22 cellular contexts compared by ENCODE assay signal in the genomic region with DNA sequence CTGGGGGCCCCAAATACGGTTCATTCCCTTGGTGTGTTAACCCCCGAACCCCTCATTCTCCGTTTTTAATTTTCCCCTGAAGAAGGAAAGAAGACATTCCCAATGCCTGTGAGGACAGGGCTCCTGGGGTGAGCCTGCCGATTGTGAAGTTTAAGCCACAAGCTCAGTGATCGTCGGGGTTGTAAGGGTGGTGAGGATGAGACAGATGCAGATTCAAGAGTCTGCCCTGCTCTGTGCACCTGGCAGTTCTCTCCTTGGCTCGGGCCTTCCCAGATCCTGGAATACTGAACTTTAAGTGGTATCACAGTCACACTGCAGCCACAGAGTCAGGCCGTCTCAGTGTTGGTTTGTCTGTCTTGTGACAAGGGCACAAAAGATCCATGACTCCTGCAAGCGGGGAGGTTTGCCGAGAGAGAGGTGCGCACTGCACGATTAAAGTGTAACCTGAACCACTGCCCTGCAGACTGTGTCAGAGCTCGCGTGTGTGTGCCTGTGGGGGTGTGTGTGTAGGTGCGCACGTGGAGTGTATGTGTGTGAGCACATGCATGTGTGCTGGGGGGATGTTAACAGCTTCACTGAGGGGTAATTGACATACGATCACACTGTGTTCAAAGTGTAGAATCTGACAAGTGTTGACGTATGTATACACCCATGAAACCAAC. TPM values are rescaled to one million over a fixed set of nuclear protein-coding genes. Genes with fewer than 3 reads are reported as not detected.
DNase-seq lines count a peak whose midpoint lies in the region; ATAC-seq, FAIRE-seq and TF ChIP-seq lines count a peak whose summit lies in the region.
"Had no signal": no experiment of that assay in that cellular context is flagged by ENCODE, and none has a peak within 500 bp of the region (broad histone marks: within the 10 kb centered on the region; RNA-seq: fewer than 3 reads in every experiment).

No MANE protein-coding gene starts in this region.

- intact Hi-C loops in uterus (cut with DNase I; ENCODE audit: low total_unique reads) = no loop called here

- H3K36me3 ChIP-seq in neuronal stem cell (replicated peaks in 1 of 2; ENCODE audit: control insufficient read depth in 2 of 2, insufficient read depth in 2 of 2, low read length in 2 of 2) (no peaks in the 10 kb centered on the region), uterus (no peaks in the 10 kb centered on the region)
- H3K36me3 ChIP-seq: Peyer's patch, SJSA1 had no signal

- peaks cover 16% of the 10 kb centered on the region for H3K27me3 ChIP-seq in foreskin keratinocyte
- H3K27me3 ChIP-seq in neuronal stem cell (ENCODE audit: control insufficient read depth in 3 of 3, insufficient read depth in 3 of 3, low read depth in 1 of 3, low read length in 3 of 3) = no peaks in the 10 kb centered on the region
- no peaks in the 10 kb centered on the region for H3K27me3 ChIP-seq in uterus
- H3K27me3 ChIP-seq: Peyer's patch, SJSA1 had no signal

- no peaks in the 10 kb centered on the region for H3K79me1 ChIP-seq in neuronal stem cell (ENCODE audit: low read depth, low read length)

- no peak overlapping the region for H4K8ac ChIP-seq in neuronal stem cell (ENCODE audit: low read depth, low read length)

- peak overlapping the region; percentile 46 for H3K9ac ChIP-seq in neuronal stem cell (ENCODE audit: low read depth, low read length, poor library complexity)

- no peak overlapping the region for H2BK12ac ChIP-seq in neuronal stem cell (ENCODE audit: low read length)

- H3K36me3 Mint-ChIP-seq in activated CD8-positive, alpha-beta memory T cell treated with anti-CD3 and anti-CD28 coated beads, Interleukin-2, amount 10 ng/mL, durations not matched to agents 7 days and 5 days = no peaks in the 10 kb centered on the region
- no peaks in the 10 kb centered on the region for H3K36me3 Mint-ChIP-seq in type B pancreatic cell

- H3K4me1 Mint-ChIP-seq in activated CD8-positive, alpha-beta memory T cell treated with anti-CD3 and anti-CD28 coated beads, Interleukin-2, amount 10 ng/mL, durations not matched to agents 7 days and 5 days = no peaks in the 10 kb centered on the region
- H3K4me1 Mint-ChIP-seq in type B pancreatic cell (ENCODE audit: unreplicated experiment) = peaks cover 16% of the 10 kb centered on the region

- H2AK5ac ChIP-seq in neuronal stem cell (ENCODE audit: low read depth, low read length) = no peak overlapping the region

- no peak overlapping the region for H3K23ac ChIP-seq in neuronal stem cell (ENCODE audit: low read depth, low read length, poor library complexity)

- TF ChIP-seq POLR2A in uterus (IDR thresholded peaks at IDR 0.05) = no peak

- no peak overlapping the region for H2BK120ac ChIP-seq in neuronal stem cell (ENCODE audit: low read depth, low read length)

- H3K14ac ChIP-seq in neuronal stem cell (ENCODE audit: low read length) = no peak overlapping the region

- no peak for FAIRE-seq in GM19239 (lab: Jason Lieb, UNC)
- FAIRE-seq: GM12878 had no signal

- H3K27me3 Mint-ChIP-seq in activated CD8-positive, alpha-beta memory T cell treated with anti-CD3 and anti-CD28 coated beads, Interleukin-2, amount 10 ng/mL, durations not matched to agents 7 days and 5 days = peaks cover 17% of the 10 kb centered on the region
- no peaks in the 10 kb centered on the region for H3K27me3 Mint-ChIP-seq in type B pancreatic cell

- CTCF ChIA-PET in activated CD8-positive, alpha-beta memory T cell treated with anti-CD3 and anti-CD28 coated beads, Interleukin-2, amount 10 ng/mL, durations not matched to agents 7 days and 5 days (lab: Charles Lee) = no interaction called here

- no peak overlapping the region for H2BK5ac ChIP-seq in neuronal stem cell (ENCODE audit: low read length)

- no peaks in the 10 kb centered on the region for H3K4me1 ChIP-seq in foreskin keratinocyte
- H3K4me1 ChIP-seq in neuronal stem cell (ENCODE audit: control insufficient read depth in 2 of 2, insufficient read depth in 1 of 2, low read depth in 1 of 2, low read length in 2 of 2) = peaks cover 0 to 5% of the 10 kb centered on the region in 2 donors
- no peaks in the 10 kb centered on the region for H3K4me1 ChIP-seq in uterus
- H3K4me1 ChIP-seq: Caco-2, Peyer's patch, SJSA1 had no signal

- WGBS in neuronal stem cell (ENCODE audit: extremely low coverage in 2 of 2, insufficient read length in 2 of 2, insufficient replicate concordance in 1 of 2), 2 donors = no CpG with 5 or more reads among the region's 18 CpGs

- no peak for ATAC-seq in activated CD8-positive, alpha-beta memory T cell treated with anti-CD3 and anti-CD28 coated beads, Interleukin-2, amount 10 ng/mL, durations not matched to agents 7 days and 5 days
- peak; percentile 18 for ATAC-seq in foreskin keratinocyte
- ATAC-seq: GM12878 had no signal

- H3K4me3 Mint-ChIP-seq in activated CD8-positive, alpha-beta memory T cell treated with anti-CD3 and anti-CD28 coated beads, Interleukin-2, amount 10 ng/mL, durations not matched to agents 7 days and 5 days = no peak overlapping the region
- H3K4me3 Mint-ChIP-seq in type B pancreatic cell = peak overlapping the region; percentile 40
- H3K4me3 Mint-ChIP-seq: CD4-positive, alpha-beta T cell had no signal

- no peak for TF ChIP-seq CTCF in foreskin keratinocyte (conservative IDR thresholded peaks at IDR 0.05)
- no peak for TF ChIP-seq CTCF in type B pancreatic cell (conservative IDR thresholded peaks at IDR 0.05)
- TF ChIP-seq CTCF in uterus (IDR thresholded peaks at IDR 0.05) = no peak

- no peak overlapping the region for H3K4me2 ChIP-seq in neuronal stem cell (ENCODE audit: insufficient read depth, low read length, poor library complexity, severe bottlenecking)

- no peak overlapping the region for H4K91ac ChIP-seq in neuronal stem cell (ENCODE audit: low read depth, low read length, poor library complexity)

- H3K9me3 Mint-ChIP-seq in activated CD8-positive, alpha-beta memory T cell treated with anti-CD3 and anti-CD28 coated beads, Interleukin-2, amount 10 ng/mL, durations not matched to agents 7 days and 5 days (ENCODE audit: low read depth) = no peaks in the 10 kb centered on the region
- H3K9me3 Mint-ChIP-seq in type B pancreatic cell = no peaks in the 10 kb centered on the region
- H3K9me3 Mint-ChIP-seq: CD4-positive, alpha-beta T cell had no signal

- peak overlapping the region; percentile 80 for H2AFZ ChIP-seq in neuronal stem cell (ENCODE audit: low read length)

- peak; percentile 41 for DNase-seq in activated CD8-positive, alpha-beta memory T cell treated with anti-CD3 and anti-CD28 coated beads for 24 hours
- no peak for DNase-seq in activated CD8-positive, alpha-beta memory T cell treated with anti-CD3 and anti-CD28 coated beads, Interleukin-2, amount 10 ng/mL, durations not matched to agents 7 days and 5 days
- DNase-seq in foreskin keratinocyte (no peak), neuronal stem cell (ENCODE audit: low spot score) (no peak), type B pancreatic cell (ENCODE audit: extremely low spot score, unreplicated experiment) (no peak), GM19239 (ENCODE audit: insufficient read length, low spot score) (no peak), uterus (no peak), iPS-NIHi11 (ENCODE audit: low spot score) (no peak)
- DNase-seq: Caco-2; CD4-positive, alpha-beta T cell; DMS153; GF-D8; GOT3; KG1; NCI-H1417; NCI-H187 treated with DMSO at 0.1 percent for 48 hours; NCI-H2171 treated with DMSO at 0.1 percent for 48 hours; NCI-H446; NCI-H526 treated with DMSO at 0.1 percent for 48 hours; Peyer's patch had no signal

- H2BK15ac ChIP-seq in neuronal stem cell (ENCODE audit: low read length) = no peak overlapping the region

- H3K9me3 ChIP-seq in neuronal stem cell (replicated peaks in 1 of 2; ENCODE audit: control insufficient read depth in 2 of 2, insufficient read depth in 1 of 2, low read depth in 1 of 2, low read length in 2 of 2) = no peaks in the 10 kb centered on the region
- no peaks in the 10 kb centered on the region for H3K9me3 ChIP-seq in uterus
- H3K9me3 ChIP-seq: Caco-2, Peyer's patch, SJSA1 had no signal

- H3K4me3 ChIP-seq in neuronal stem cell (ENCODE audit: low read length in 2 of 2) (no peak overlapping the region), uterus (no peak overlapping the region)
- H3K4me3 ChIP-seq: GM12878, Peyer's patch, SJSA1 had no signal

- peak overlapping the region; percentile 30 for H3K18ac ChIP-seq in neuronal stem cell (ENCODE audit: low read length)

- H3K27ac Mint-ChIP-seq in activated CD8-positive, alpha-beta memory T cell treated with anti-CD3 and anti-CD28 coated beads, Interleukin-2, amount 10 ng/mL, durations not matched to agents 7 days and 5 days = no peak overlapping the region
- H3K27ac Mint-ChIP-seq in type B pancreatic cell = peak overlapping the region; percentile 26
- H3K27ac Mint-ChIP-seq: CD4-positive, alpha-beta T cell had no signal

- H3K4ac ChIP-seq in neuronal stem cell (ENCODE audit: low read length) = no peak overlapping the region

- no peak overlapping the region for H3K27ac ChIP-seq in foreskin keratinocyte
- H3K27ac ChIP-seq in neuronal stem cell (replicated peaks; ENCODE audit: low read length) = no peak overlapping the region
- no peak overlapping the region for H3K27ac ChIP-seq in uterus
- H3K27ac ChIP-seq: Peyer's patch, SJSA1 had no signal

RNA-seq across cellular contexts. Expression of a gene that starts 39.0 kb away (rescaled TPM):
- total RNA-seq in activated CD8-positive, alpha-beta memory T cell treated with anti-CD3 and anti-CD28 coated beads, Interleukin-2, amount 10 ng/mL, durations not matched to agents 7 days and 5 days = 1 to 10 TPM; 4.6 to 6.4 TPM
- total RNA-seq in foreskin keratinocyte (12.6 and 12.9 TPM in 2 replicates), type B pancreatic cell (ENCODE audit: low replicate concordance) (5.6 and 9.2 TPM in 2 replicates), uterus (10 to 100 TPM in 1 of 4 donors, 1 to 10 TPM in 3; 1.0 to 16.2 (median 4.2) TPM)
- polyA plus RNA-seq in foreskin keratinocyte = 13.5 and 15.4 TPM in 2 replicates
- 8.5 TPM for polyA plus RNA-seq in neuronal stem cell (2013, experiment 1 of 2)
- 9.8 TPM for polyA plus RNA-seq in neuronal stem cell (2013, experiment 2 of 2)
